Comparison of ENCODE assay signal across 18 cellular contexts in the genomic region with DNA sequence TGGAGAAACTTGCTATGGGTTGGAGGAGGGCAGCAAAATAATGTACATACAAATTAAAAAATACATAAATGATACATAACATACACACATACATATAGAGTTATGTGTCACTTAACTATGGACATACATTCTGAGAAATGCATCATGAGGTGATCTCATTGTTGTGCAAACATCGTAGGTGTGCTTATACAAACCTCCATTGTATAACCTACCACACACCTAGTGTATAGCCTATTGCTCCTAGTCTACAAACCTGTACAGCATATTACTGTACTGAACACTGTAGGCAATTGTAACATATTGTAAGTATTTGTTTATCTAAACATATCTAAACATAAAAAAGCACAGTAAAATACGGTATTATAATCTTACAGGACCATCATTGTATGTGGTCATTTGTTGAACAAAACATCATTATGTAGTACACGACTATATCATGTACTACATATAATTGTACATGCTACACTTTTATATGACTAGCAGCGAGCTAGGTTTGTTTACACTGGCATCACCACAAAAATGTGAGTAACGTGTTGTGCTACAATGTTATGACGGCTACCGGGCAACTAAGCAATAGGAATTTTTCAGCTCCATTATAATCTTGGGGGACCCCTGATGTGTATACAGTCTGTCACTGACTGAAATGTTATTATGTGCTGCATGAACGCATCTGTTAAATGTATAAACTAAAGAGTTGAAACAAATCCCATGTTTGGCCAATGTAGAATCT. TPM values are rescaled to one million over a fixed set of nuclear protein-coding genes. Genes with fewer than 3 reads are reported as not detected.
DNase-seq lines count a peak whose midpoint lies in the region; ATAC-seq, FAIRE-seq and TF ChIP-seq lines count a peak whose summit lies in the region.
"Had no signal": no experiment of that assay in that cellular context is flagged by ENCODE, and none has a peak within 500 bp of the region (broad histone marks: within the 10 kb centered on the region; RNA-seq: fewer than 3 reads in every experiment).

No MANE protein-coding gene starts in this region.

- no peak for TF ChIP-seq CTCF in astrocyte (IDR thresholded peaks at IDR 0.05; ENCODE audit: insufficient read depth, low read depth, low read length)
- no peak for TF ChIP-seq CTCF in foreskin keratinocyte (conservative IDR thresholded peaks at IDR 0.05)

- no peaks in the 10 kb centered on the region for H3K36me3 ChIP-seq in astrocyte (ENCODE audit: insufficient read depth, low read length)
- H3K36me3 ChIP-seq: uterus had no signal

- H3K4me3 Mint-ChIP-seq in astrocyte (ENCODE audit: unreplicated experiment) = no peak overlapping the region
- no peak overlapping the region for H3K4me3 Mint-ChIP-seq in activated T-cell treated with anti-CD3 and anti-CD28 coated beads, Interleukin-2, amount 50 U/mL, for 4 hours
- H3K4me3 Mint-ChIP-seq: CD14-positive monocyte, nephron had no signal

- ATAC-seq in foreskin keratinocyte = peak; percentile 25
- no peak for ATAC-seq in activated T-cell treated with anti-CD3 and anti-CD28 coated beads, Interleukin-2, amount 50 U/mL, for 4 hours
- ATAC-seq: HepG2 had no signal

- H3K27ac Mint-ChIP-seq in astrocyte (ENCODE audit: unreplicated experiment) = no peak overlapping the region
- H3K27ac Mint-ChIP-seq: CD14-positive monocyte, nephron had no signal

- H3K9me3 ChIP-seq in astrocyte (ENCODE audit: insufficient read depth, low read depth, low read length) = no peaks in the 10 kb centered on the region
- H3K9me3 ChIP-seq: uterus had no signal

- DNase-seq in HCEC 1CT = peak; percentile 83
- peak; percentile 25 for DNase-seq in astrocyte (ENCODE audit: low read depth)
- no peak for DNase-seq in foreskin keratinocyte
- peak; percentile 34 for DNase-seq in non-pigmented ciliary epithelial cell (ENCODE audit: low read depth)
- DNase-seq in activated T-cell treated with anti-CD3 and anti-CD28 coated beads, Interleukin-2, amount 50 U/mL, for 1 hour = no peak
- no peak for DNase-seq in activated T-cell treated with anti-CD3 and anti-CD28 coated beads, Interleukin-2, amount 50 U/mL, for 4 hours
- no peak for DNase-seq in effector CD8-positive, alpha-beta T cell (lab: John Stamatoyannopoulos, UW)
- DNase-seq: activated CD4-positive, alpha-beta T cell treated with anti-CD3 and anti-CD28 coated beads for 48 hours; activated T-cell treated with anti-CD3 and anti-CD28 coated beads, Interleukin-2, amount 50 U/mL, for 48 hours; amniotic stem cell; GF-D8; NCI-H510A; stimulated activated naive CD4-positive, alpha-beta T cell treated with Interleukin-2 at 50 U/mL for 16 hours; T-helper 2 cell; uterus had no signal

- no peaks in the 10 kb centered on the region for H3K27me3 Mint-ChIP-seq in astrocyte (ENCODE audit: low read depth, unreplicated experiment)
- no peaks in the 10 kb centered on the region for H3K27me3 Mint-ChIP-seq in activated T-cell treated with anti-CD3 and anti-CD28 coated beads, Interleukin-2, amount 50 U/mL, for 4 hours (ENCODE audit: low read depth)

- H3K4me2 ChIP-seq in astrocyte (ENCODE audit: low read length) = no peak overlapping the region

- no peaks in the 10 kb centered on the region for H3K27me3 ChIP-seq in astrocyte (ENCODE audit: insufficient read depth, low read length)
- no peaks in the 10 kb centered on the region for H3K27me3 ChIP-seq in foreskin keratinocyte
- H3K27me3 ChIP-seq: uterus had no signal

- H3K4me3 ChIP-seq in astrocyte (ENCODE audit: insufficient read depth, low read depth, low read length) = no peak overlapping the region
- H3K4me3 ChIP-seq: uterus had no signal

- H3K4me1 ChIP-seq in astrocyte (ENCODE audit: insufficient read depth, low read length) (no peaks in the 10 kb centered on the region), foreskin keratinocyte (no peaks in the 10 kb centered on the region)
- H3K4me1 ChIP-seq: uterus had no signal

- no peak overlapping the region for H3K9ac ChIP-seq in astrocyte (ENCODE audit: low read length)

- H4K20me1 ChIP-seq in astrocyte (ENCODE audit: insufficient read depth, low read length) = no peaks in the 10 kb centered on the region

- no peaks in the 10 kb centered on the region for H3K9me3 Mint-ChIP-seq in astrocyte (ENCODE audit: unreplicated experiment)
- no peaks in the 10 kb centered on the region for H3K9me3 Mint-ChIP-seq in activated T-cell treated with anti-CD3 and anti-CD28 coated beads, Interleukin-2, amount 50 U/mL, for 4 hours
- H3K9me3 Mint-ChIP-seq: CD14-positive monocyte, nephron had no signal

- H3K27ac ChIP-seq in astrocyte (ENCODE audit: low read depth, low read length) = no peak overlapping the region
- H3K27ac ChIP-seq in foreskin keratinocyte = no peak overlapping the region
- H3K27ac ChIP-seq: uterus had no signal

- no peak overlapping the region for H2AFZ ChIP-seq in astrocyte (ENCODE audit: low read depth, low read length)

- no peaks in the 10 kb centered on the region for H3K79me2 ChIP-seq in astrocyte (ENCODE audit: insufficient read depth, low read length)

- FAIRE-seq in astrocyte (lab: Jason Lieb, UNC) = no peak
- FAIRE-seq: HepG2 had no signal

- H3K4me1 Mint-ChIP-seq in astrocyte (ENCODE audit: low read depth, unreplicated experiment) = no peaks in the 10 kb centered on the region
- H3K4me1 Mint-ChIP-seq in activated T-cell treated with anti-CD3 and anti-CD28 coated beads, Interleukin-2, amount 50 U/mL, for 4 hours (ENCODE audit: low read depth) = no peaks in the 10 kb centered on the region
- H3K4me1 Mint-ChIP-seq: CD14-positive monocyte, nephron had no signal

- H3K36me3 Mint-ChIP-seq in astrocyte (ENCODE audit: low read depth, unreplicated experiment) = peaks cover under 1% of the 10 kb centered on the region
- H3K36me3 Mint-ChIP-seq in activated T-cell treated with anti-CD3 and anti-CD28 coated beads, Interleukin-2, amount 50 U/mL, for 4 hours (ENCODE audit: insufficient read depth) = peaks cover 8% of the 10 kb centered on the region

RNA-seq across cellular contexts. Expression of gene ITGB3BP, which starts 35.5 kb away (rescaled TPM):
- total RNA-seq in astrocyte = 13.6 and 15.6 TPM in 2 replicates
- total RNA-seq in foreskin keratinocyte = 32.8 and 36.5 TPM in 2 replicates
- 29.5 and 34.0 TPM in 2 replicates for polyA plus RNA-seq in foreskin keratinocyte
- 10 to 100 TPM; 29.7 to 33.8 (median 32.9) TPM for total RNA-seq in activated T-cell treated with anti-CD3 and anti-CD28 coated beads, Interleukin-2, amount 50 U/mL, for 4 hours

RNA-seq across cellular contexts. Expression of gene EFCAB7, which starts 35.8 kb away (rescaled TPM):
- total RNA-seq in astrocyte (3.7 and 4.0 TPM in 2 replicates), foreskin keratinocyte (3.9 and 4.0 TPM in 2 replicates)
- polyA plus RNA-seq in foreskin keratinocyte = 1.5 and 2.1 TPM in 2 replicates
- 1 to 10 TPM; 4.3 to 6.9 (median 6.8) TPM for total RNA-seq in activated T-cell treated with anti-CD3 and anti-CD28 coated beads, Interleukin-2, amount 50 U/mL, for 4 hours

Comparison
In these comparisons a context has a peak if more than half of its experiments do, and no peak if none do; other contexts are left out.
1. DNase-seq: peak in HCEC 1CT (single experiment), astrocyte (single experiment) and non-pigmented ciliary epithelial cell (single experiment); none in foreskin keratinocyte (0 of 2), activated T-cell treated with anti-CD3 and anti-CD28 coated beads, Interleukin-2, amount 50 U/mL, for 1 hour (single experiment), activated T-cell treated with anti-CD3 and anti-CD28 coated beads, Interleukin-2, amount 50 U/mL, for 4 hours (single experiment) and effector CD8-positive, alpha-beta T cell (single experiment).